ENCODE assay signal across 14 cellular contexts in genomic region chr13:110265682-110266430, GRCh38. TPM values are rescaled to one million over a fixed set of nuclear protein-coding genes. Genes with fewer than 3 reads are reported as not detected.
DNase-seq lines count a peak whose midpoint lies in the region; TF ChIP-seq lines count a peak whose summit lies in the region.
"Had no signal": no experiment of that assay in that cellular context is flagged by ENCODE, and none has a peak within 500 bp of the region (broad histone marks: within the 10 kb centered on the region; RNA-seq: fewer than 3 reads in every experiment).

No MANE protein-coding gene starts in this region.

- H3K4ac ChIP-seq in neuronal stem cell (ENCODE audit: low read length): no peak overlapping the region

- no peaks in the 10 kb centered on the region for H3K36me3 Mint-ChIP-seq in glutamatergic neuron (ENCODE audit: unreplicated experiment)

- TF ChIP-seq POLR2A in uterus (IDR thresholded peaks at IDR 0.05): no peak

- WGBS in neuronal stem cell (ENCODE audit: extremely low coverage in 2 of 2, insufficient read length in 2 of 2, insufficient replicate concordance in 1 of 2), 2 donors: no CpG with 5 or more reads among the region's 38 CpGs

- H3K27ac Mint-ChIP-seq in glutamatergic neuron (ENCODE audit: unreplicated experiment): peak overlapping the region; percentile 28
- H3K27ac Mint-ChIP-seq: T-helper 17 cell had no signal

- peaks cover 0 to 5% of the 10 kb centered on the region in 2 donors for H3K36me3 ChIP-seq in neuronal stem cell (replicated peaks in 1 of 2; ENCODE audit: control insufficient read depth in 2 of 2, insufficient read depth in 2 of 2, low read length in 2 of 2)
- no peaks in the 10 kb centered on the region for H3K36me3 ChIP-seq in uterus

- no peak overlapping the region for H3K9ac ChIP-seq in neuronal stem cell (ENCODE audit: low read depth, low read length, poor library complexity)

- no peaks in the 10 kb centered on the region for H3K27me3 ChIP-seq in neuronal stem cell (ENCODE audit: control insufficient read depth in 3 of 3, insufficient read depth in 3 of 3, low read depth in 1 of 3, low read length in 3 of 3)
- H3K27me3 ChIP-seq in uterus: no peaks in the 10 kb centered on the region

- H3K27me3 Mint-ChIP-seq in glutamatergic neuron (ENCODE audit: unreplicated experiment): peaks cover 3% of the 10 kb centered on the region

- H3K79me1 ChIP-seq in neuronal stem cell (ENCODE audit: low read depth, low read length): peaks cover 4% of the 10 kb centered on the region

- H3K4me3 ChIP-seq in neuronal stem cell (ENCODE audit: low read length in 2 of 2): no peak overlapping the region
- no peak overlapping the region for H3K4me3 ChIP-seq in uterus

- H2AK5ac ChIP-seq in neuronal stem cell (ENCODE audit: low read depth, low read length): peak overlapping the region; percentile 2

- H3K4me1 ChIP-seq in neuronal stem cell (ENCODE audit: control insufficient read depth in 2 of 2, insufficient read depth in 1 of 2, low read depth in 1 of 2, low read length in 2 of 2) (peaks cover 37 to 53% of the 10 kb centered on the region in 2 donors), uterus (peaks cover 0 to 13% of the 10 kb centered on the region in 2 donors)

- peak overlapping the region; percentile 59 for H2BK12ac ChIP-seq in neuronal stem cell (ENCODE audit: low read length)

- H3K14ac ChIP-seq in neuronal stem cell (ENCODE audit: low read length): no peak overlapping the region

- H2BK5ac ChIP-seq in neuronal stem cell (ENCODE audit: low read length): no peak overlapping the region

- intact Hi-C loops in uterus (cut with DNase I; ENCODE audit: low total_unique reads): no loop called here

- no peak overlapping the region for H4K8ac ChIP-seq in neuronal stem cell (ENCODE audit: low read depth, low read length)

- DNase-seq in astrocyte of the hippocampus (ENCODE audit: low read depth, low spot score): peak; percentile 67
- no peak for DNase-seq in glutamatergic neuron
- no peak for DNase-seq in neuronal stem cell (ENCODE audit: low spot score)
- peak in 1 of 2 donors; percentile 61 for DNase-seq in uterus
- no peak for DNase-seq in activated naive CD4-positive, alpha-beta T cell treated with Interleukin-2 at 50 U/mL for 16 hours
- DNase-seq in NCI-H526 treated with DMSO at 0.1 percent for 48 hours (lab: John Stamatoyannopoulos, UW): no peak
- DNase-seq in EL: no peak
- DNase-seq: activated CD4-positive, alpha-beta T cell treated with anti-CD3 and anti-CD28 coated beads, Interleukin-2, amount 50 U/mL, for 4 hours; activated gamma-delta T cell treated with Interleukin-2 at 50 U/mL for 16 hours; foreskin fibroblast; NCI-H2171; stimulated activated CD4-positive, alpha-beta T cell treated with anti-CD3 and anti-CD28 coated beads, Interleukin-4, amount 100 ng/mL, for 4 hours; stimulated activated naive CD4-positive, alpha-beta T cell treated with Interleukin-2 at 50 U/mL for 16 hours; T-helper 17 cell had no signal

- no peak overlapping the region for H4K91ac ChIP-seq in neuronal stem cell (ENCODE audit: low read depth, low read length, poor library complexity)

- no peak overlapping the region for H3K23ac ChIP-seq in neuronal stem cell (ENCODE audit: low read depth, low read length, poor library complexity)

- TF ChIP-seq CTCF in glutamatergic neuron (IDR thresholded peaks at IDR 0.05; ENCODE audit: partially characterized antibody, unreplicated experiment): no peak
- TF ChIP-seq CTCF in uterus (IDR thresholded peaks at IDR 0.05): no peak

- H3K9me3 ChIP-seq in neuronal stem cell (replicated peaks in 1 of 2; ENCODE audit: control insufficient read depth in 2 of 2, insufficient read depth in 1 of 2, low read depth in 1 of 2, low read length in 2 of 2): no peaks in the 10 kb centered on the region
- H3K9me3 ChIP-seq in uterus: no peaks in the 10 kb centered on the region

- no peak overlapping the region for H2BK120ac ChIP-seq in neuronal stem cell (ENCODE audit: low read depth, low read length)

- H3K27ac ChIP-seq in neuronal stem cell (replicated peaks; ENCODE audit: low read length): peak overlapping the region; percentile 41
- peak overlapping the region; percentile 63 to 64 for H3K27ac ChIP-seq in uterus

- peaks cover 2% of the 10 kb centered on the region for H3K9me3 Mint-ChIP-seq in glutamatergic neuron (ENCODE audit: unreplicated experiment)

- no peak overlapping the region for H2AFZ ChIP-seq in neuronal stem cell (ENCODE audit: low read length)

- H3K4me2 ChIP-seq in neuronal stem cell (ENCODE audit: insufficient read depth, low read length, poor library complexity, severe bottlenecking): no peak overlapping the region

- H3K18ac ChIP-seq in neuronal stem cell (ENCODE audit: low read length): peak overlapping the region; percentile 84

- H3K4me3 Mint-ChIP-seq in glutamatergic neuron (ENCODE audit: unreplicated experiment): no peak overlapping the region
- H3K4me3 Mint-ChIP-seq: T-helper 17 cell had no signal

- peaks cover 29% of the 10 kb centered on the region for H3K4me1 Mint-ChIP-seq in glutamatergic neuron (ENCODE audit: low read depth, unreplicated experiment)

- no peak overlapping the region for H2BK15ac ChIP-seq in neuronal stem cell (ENCODE audit: low read length)

RNA-seq across cellular contexts. Expression of gene COL4A1, which starts 41.1 kb away (rescaled TPM):
- total RNA-seq in glutamatergic neuron (ENCODE audit: unreplicated experiment): 14.6 TPM
- 42.8 TPM for polyA plus RNA-seq in neuronal stem cell (2013, experiment 1 of 2)
- 45.1 TPM for polyA plus RNA-seq in neuronal stem cell (2013, experiment 2 of 2)
- total RNA-seq in uterus: 100 to 1,000 TPM; 164 to 737 (median 209) TPM

RNA-seq across cellular contexts. Expression of gene COL4A2, which starts 41.2 kb away (rescaled TPM):
- total RNA-seq in glutamatergic neuron (ENCODE audit: unreplicated experiment) (60.9 TPM), uterus (100 to 1,000 TPM; 157 to 606 (median 284) TPM)
- 117 TPM for polyA plus RNA-seq in neuronal stem cell (2013, experiment 1 of 2)
- polyA plus RNA-seq in neuronal stem cell (2013, experiment 2 of 2): 118 TPM

Comparison
In these comparisons a context has a peak if more than half of its experiments do, and no peak if none do; other contexts are left out.
1. RNA of gene COL4A1, which starts 41.1 kb away (total RNA-seq): 164 to 737 TPM in uterus; 14.6 TPM in glutamatergic neuron (single experiment); every median in the first group is over 10 times any median in the second.